1 cellular context compared by ENCODE assay signal in genomic region chr10:79390551-79391229, GRCh38.
TF ChIP-seq lines count a peak whose summit lies in the region.

No MANE protein-coding gene starts in this region.

TF ChIP-seq in GM12878, 131 proteins besides CTCF, POLR2A, EP300 and RAD21 (continued from another document):
- TF ChIP-seq NKRF (conservative IDR thresholded peaks at IDR 0.05) (no peak), MTA3 (IDR thresholded peaks at IDR 0.05; ENCODE audit: borderline replicate concordance, low read length) (no peak), POLR2AphosphoS2 (IDR thresholded peaks at IDR 0.05; ENCODE audit: low read depth, low read length) (no peak), ESRRA (IDR thresholded peaks at IDR 0.05; ENCODE audit: low read length) (no peak), TCF12 (IDR thresholded peaks at IDR 0.05; ENCODE audit: low read depth, low read length) (no peak), EZH2 (IDR thresholded peaks at IDR 0.05; ENCODE audit: borderline replicate concordance, control insufficient read depth, low read depth, low read length) (no peak), SMAD1 (IDR thresholded peaks at IDR 0.05; ENCODE audit: low read depth, partially characterized antibody) (no peak), JUNB (IDR thresholded peaks at IDR 0.05) (no peak), SPI1 (IDR thresholded peaks at IDR 0.05; ENCODE audit: borderline replicate concordance, insufficient read depth, low read depth, low read length) (no peak), SIN3A (IDR thresholded peaks at IDR 0.05; ENCODE audit: low read depth, low read length) (no peak), SREBF1 (IDR thresholded peaks at IDR 0.05; ENCODE audit: low read length) (no peak)
